In the genomic region with DNA sequence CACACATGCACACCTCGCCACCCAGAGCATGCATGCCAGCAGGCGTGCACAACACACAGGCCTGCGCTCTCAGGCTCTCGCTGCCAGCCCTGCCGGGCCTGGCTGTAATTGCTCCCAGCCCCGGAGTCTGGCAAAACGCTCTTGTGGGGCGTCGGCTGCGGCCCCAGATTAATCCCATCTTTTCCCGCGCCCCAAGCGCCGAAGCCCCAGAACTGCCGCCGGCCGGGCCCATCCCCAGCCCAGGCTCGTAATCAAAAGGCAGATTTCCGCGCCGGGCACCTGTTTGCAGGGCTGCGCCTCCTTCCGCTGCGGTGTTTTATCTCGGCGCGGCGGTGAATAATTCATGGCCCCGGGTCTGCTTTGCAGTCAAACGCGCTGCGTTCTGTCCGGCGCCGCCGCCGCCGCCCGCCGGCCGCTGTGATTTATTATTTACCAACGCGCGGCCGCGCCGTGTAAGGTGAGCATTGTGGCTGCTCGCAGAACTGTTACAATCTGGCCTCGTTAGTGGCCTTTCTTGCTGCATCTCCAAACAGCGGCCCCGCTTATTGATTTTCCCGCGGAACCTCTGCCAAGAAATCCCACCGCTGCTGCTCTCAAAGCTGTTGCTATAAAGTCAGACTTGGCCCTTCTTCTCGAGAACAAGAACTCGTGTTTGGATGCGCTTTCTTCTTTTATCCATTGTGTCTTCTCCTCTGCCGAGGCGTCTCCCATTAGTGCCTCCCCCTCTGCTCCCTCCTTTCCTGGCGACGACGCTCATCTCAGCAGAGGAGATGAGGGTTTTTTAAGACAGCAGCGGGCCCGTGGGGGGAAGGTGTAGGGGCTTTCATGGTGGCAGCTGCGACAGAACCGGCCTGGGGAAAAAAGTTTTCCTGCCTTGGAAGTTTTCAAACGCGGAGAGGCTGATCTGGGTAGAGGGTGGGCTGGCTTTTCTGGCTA, we compare ENCODE assay signal across 11 cellular contexts.
A peak's percentile ranks its signal among the peaks of the same experiment; 100 is the strongest.
DNase-seq lines count a peak whose midpoint lies in the region; ATAC-seq and TF ChIP-seq lines count a peak whose summit lies in the region.
"Had no signal": no experiment of that assay in that cellular context is flagged by ENCODE, and none has a peak within 500 bp of the region (broad histone marks: within the 10 kb centered on the region; RNA-seq: fewer than 3 reads in every experiment).

No MANE protein-coding gene starts in this region.

- DNase-seq in NCI-H1436 (lab: John Stamatoyannopoulos, UW) (peak; percentile 9), NCI-H1436 treated with DMSO at 0.1 percent for 48 hours (lab: John Stamatoyannopoulos, UW) (no peak), RWPE2 (ENCODE audit: low spot score) (no peak), heart left ventricle (peak in 1 of 5 donors; percentile 34), gastrocnemius medialis (no peak), NOMO-1 (lab: John Stamatoyannopoulos, UW; ENCODE audit: unreplicated experiment in 2 of 2) (no peak), T-helper 1 cell (no peak)
- DNase-seq: naive B cell, NCI-H1105 had no signal

- H3K36me3 ChIP-seq in RWPE2 (ENCODE audit: low read depth) (no peaks in the 10 kb centered on the region), heart left ventricle (no peaks in the 10 kb centered on the region), gastrocnemius medialis (no peaks in the 10 kb centered on the region)

- ATAC-seq in RWPE2 (ENCODE audit: low read depth) (peak; percentile 58), heart left ventricle (peak in 3 of 4 donors; percentile 13 to 58 (median 48)), gastrocnemius medialis (no peak), GM21576 (IDR thresholded peaks at IDR 0.05; ENCODE audit: unreplicated experiment) (no peak)

- H3K27me3 ChIP-seq in RWPE2 (ENCODE audit: insufficient read depth, poor library complexity, severe bottlenecking) (peaks cover 25% of the 10 kb centered on the region), heart left ventricle (peaks cover 0 to 45% (median 14%) of the 10 kb centered on the region in 9 donors), gastrocnemius medialis (peaks cover 9 to 32% (median 14%) of the 10 kb centered on the region in 3 donors)

- H3K4me3 ChIP-seq in RWPE2 (ENCODE audit: severe bottlenecking), result no peak overlapping the region
- peak overlapping the region; percentile 13 to 52 (median 38) for H3K4me3 ChIP-seq in heart left ventricle
- peak overlapping the region; percentile 32 to 56 (median 38) for H3K4me3 ChIP-seq in gastrocnemius medialis

- H3K9me3 ChIP-seq in RWPE2 (ENCODE audit: severe bottlenecking), result no peaks in the 10 kb centered on the region
- peaks cover 0 to 6% (median 0%) of the 10 kb centered on the region in 12 donors for H3K9me3 ChIP-seq in heart left ventricle
- H3K9me3 ChIP-seq in gastrocnemius medialis, result no peaks in the 10 kb centered on the region

- H3K27ac ChIP-seq in RWPE2 (ENCODE audit: poor library complexity, severe bottlenecking) (no peak overlapping the region), heart left ventricle (no peak overlapping the region), gastrocnemius medialis (no peak overlapping the region)
- H3K27ac ChIP-seq: VCaP had no signal

- TF ChIP-seq POLR2A in heart left ventricle (IDR thresholded peaks at IDR 0.05), result no peak
- TF ChIP-seq POLR2A in gastrocnemius medialis (IDR thresholded peaks at IDR 0.05), result no peak

- WGBS in heart left ventricle, 4 donors, result 5 to 12% (median 7%) methylated on average over 42 to 68 of the region's 68 CpGs

- H3K4me1 ChIP-seq in RWPE2 (ENCODE audit: insufficient read depth, poor library complexity, severe bottlenecking) (no peaks in the 10 kb centered on the region), heart left ventricle (peaks cover 0 to 11% (median 5%) of the 10 kb centered on the region in 12 donors), gastrocnemius medialis (no peaks in the 10 kb centered on the region)

- in situ Hi-C loops in gastrocnemius medialis (cut with MboI; ENCODE audit: low sequenced_read_pairs in 4 of 4), result loop anchor here in 1 of 4 donors (25.0 kb wide), 1 partner anchor 105 kb away; no protein-coding TSS in a partner anchor

- no peak for TF ChIP-seq CTCF in RWPE2 (IDR thresholded peaks at IDR 0.05; ENCODE audit: poor library complexity, severe bottlenecking)
- peak in 2 of 12 donors; percentile 19 to 27 for TF ChIP-seq CTCF in heart left ventricle (IDR thresholded peaks at IDR 0.05)
- no peak for TF ChIP-seq CTCF in gastrocnemius medialis (IDR thresholded peaks at IDR 0.05 in 4 of 5, conservative IDR thresholded peaks at IDR 0.05 in 1 of 5)

- intact Hi-C loops in heart left ventricle (cut with DNase I), result no loop called here
- intact Hi-C loops in gastrocnemius medialis (cut with DNase I; ENCODE audit: low total_unique reads), result no loop called here

Comparison
In these comparisons a context has a peak if more than half of its experiments do, and no peak if none do; other contexts are left out.
1. ATAC-seq: peak in RWPE2 (single experiment) and heart left ventricle (3 of 4); none in gastrocnemius medialis (0 of 2) and GM21576 (single experiment).